Comparison of ENCODE assay signal across 24 cellular contexts in the genomic region with DNA sequence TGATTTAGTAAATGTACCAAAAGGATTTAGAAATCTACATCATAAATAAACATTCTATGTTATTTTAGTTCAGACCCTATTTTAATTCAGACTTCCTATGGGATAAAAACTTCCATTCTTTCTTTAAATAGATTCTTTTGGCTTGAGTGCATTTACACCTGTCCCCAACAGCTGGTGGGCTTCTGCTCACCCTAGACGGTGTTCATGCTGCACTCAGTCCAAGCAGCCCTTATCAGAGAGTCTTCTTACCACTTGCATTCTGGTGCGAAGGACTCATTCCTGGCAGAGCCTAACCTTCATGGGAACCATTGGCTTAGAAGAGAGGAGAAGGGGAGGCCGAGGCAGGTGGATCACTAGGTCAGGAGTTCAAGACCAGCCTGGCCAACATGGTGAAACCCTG.
"Had no signal": no experiment of that assay in that cellular context is flagged by ENCODE, and none has a peak within 500 bp of the region (broad histone marks: within the 10 kb centered on the region; RNA-seq: fewer than 3 reads in every experiment).

No MANE protein-coding gene starts in this region.

- H3K27me3 Mint-ChIP-seq: dendritic cell treated with granulocyte-macrophage colony-stimulating factor and Interleukin-4, amounts not matched to agents 40 ng/mL and 50 ng/mL, for 4 days; effector memory CD8-positive, alpha-beta T cell had no signal

- H3K27me3 ChIP-seq: colonic mucosa, esophagus squamous epithelium, gastrocnemius medialis, heart right ventricle, left lung had no signal

- H3K9me3 ChIP-seq: colonic mucosa, esophagus squamous epithelium, gastrocnemius medialis, heart right ventricle, left lung, lower lobe of right lung, mucosa of descending colon had no signal

- H3K4me3 ChIP-seq: colonic mucosa, esophagus squamous epithelium, gastrocnemius medialis, heart right ventricle, left lung, lower lobe of right lung, mucosa of descending colon had no signal

- H3K27ac ChIP-seq: colonic mucosa, epithelial cell of prostate, esophagus squamous epithelium, gastrocnemius medialis, heart right ventricle, left lung, lower lobe of right lung had no signal

- H3K27ac Mint-ChIP-seq: dendritic cell treated with granulocyte-macrophage colony-stimulating factor and Interleukin-4, amounts not matched to agents 40 ng/mL and 50 ng/mL, for 4 days; effector memory CD8-positive, alpha-beta T cell; endodermal cell; mesothelial cell of epicardium had no signal

- H3K36me3 ChIP-seq: colonic mucosa, esophagus squamous epithelium, gastrocnemius medialis, heart right ventricle, left lung had no signal

- ATAC-seq: effector memory CD8-positive, alpha-beta T cell; esophagus mucosa; gastrocnemius medialis; heart right ventricle; left cardiac atrium; left lung; left ventricle myocardium superior; lower lobe of right lung; mucosa of descending colon had no signal

- H3K4me3 Mint-ChIP-seq: dendritic cell treated with granulocyte-macrophage colony-stimulating factor and Interleukin-4, amounts not matched to agents 40 ng/mL and 50 ng/mL, for 4 days; effector memory CD8-positive, alpha-beta T cell; endodermal cell; mesothelial cell of epicardium had no signal

- H3K9me3 Mint-ChIP-seq: dendritic cell treated with granulocyte-macrophage colony-stimulating factor and Interleukin-4, amounts not matched to agents 40 ng/mL and 50 ng/mL, for 4 days; effector memory CD8-positive, alpha-beta T cell; endodermal cell; mesothelial cell of epicardium had no signal

- DNase-seq: colonic mucosa; cortex of kidney; effector CD8-positive, alpha-beta T cell; effector memory CD8-positive, alpha-beta T cell; endodermal cell; erythroblast; esophagus squamous epithelium; foreskin fibroblast; foreskin melanocyte; gastrocnemius medialis; glutamatergic neuron; head of caudate nucleus; heart right ventricle; hippocampal formation; left cardiac atrium; left lung; left ventricle myocardium superior; lower lobe of right lung; mesenchymal stem cell; mucosa of descending colon had no signal

- H3K4me1 ChIP-seq: colonic mucosa, esophagus squamous epithelium had no signal
